ENCODE assay signal across 1 cellular context in genomic region chr6:25332671-25333071, GRCh38.
TF ChIP-seq lines count a peak whose summit lies in the region.

No MANE protein-coding gene starts in this region.

TF ChIP-seq in GM12878, 131 proteins besides CTCF, POLR2A, EP300 and RAD21:
- TF ChIP-seq FOS (IDR thresholded peaks at IDR 0.05; ENCODE audit: borderline replicate concordance, extremely low read depth, insufficient read length) (no peak), ATF2 (IDR thresholded peaks at IDR 0.05; ENCODE audit: low read length) (no peak), POU2F2 (IDR thresholded peaks at IDR 0.05; ENCODE audit: borderline replicate concordance, low read depth, low read length) (peak; percentile 78; the same call in 1 of the 3 replicates), SREBF2 (IDR thresholded peaks at IDR 0.05; ENCODE audit: low read length) (no peak), MTA2 (IDR thresholded peaks at IDR 0.05; ENCODE audit: low read depth) (peak; percentile 67), HDGF (IDR thresholded peaks at IDR 0.05) (0 out of 2 replicates have a peak, but pooled peaks have one; percentile 36), CEBPB (IDR thresholded peaks at IDR 0.05; ENCODE audit: borderline replicate concordance in 1 of 2, low read depth in 2 of 2, low read length in 2 of 2) (no peak), PAX5 (IDR thresholded peaks at IDR 0.05; ENCODE audit: borderline replicate concordance, low read depth, low read length) (no peak), BHLHE40 (IDR thresholded peaks at IDR 0.05; ENCODE audit: borderline replicate concordance in 1 of 2, low read depth in 2 of 2, low read length in 1 of 2) (peak; percentile 21 to 22; a peak in 1 of 4 replicates), GATAD2B (conservative IDR thresholded peaks at IDR 0.05; ENCODE audit: low read depth) (0 out of 2 replicates have a peak, but pooled peaks have one; percentile 42), NR2F1 (conservative IDR thresholded peaks at IDR 0.05) (peak; percentile 51; the same call in 1 of the 2 replicates), SIN3A (IDR thresholded peaks at IDR 0.05; ENCODE audit: low read depth, low read length) (no peak), BACH1 (IDR thresholded peaks at IDR 0.05; ENCODE audit: borderline replicate concordance) (no peak; the same call in 1 of the 2 replicates), STAT3 (IDR thresholded peaks at IDR 0.05; ENCODE audit: low read depth, low read length) (no peak), RELB (IDR thresholded peaks at IDR 0.05; ENCODE audit: low read depth) (peak; percentile 83; the same call in 1 of the 2 replicates), SPI1 (IDR thresholded peaks at IDR 0.05; ENCODE audit: borderline replicate concordance, insufficient read depth, low read depth, low read length) (0 out of 2 replicates have a peak, but pooled peaks have one; percentile 3), IKZF2 (IDR thresholded peaks at IDR 0.05) (peak; percentile 91 to 95), NBN (IDR thresholded peaks at IDR 0.05) (peak; percentile 91; the same call in 1 of the 2 replicates), ZZZ3 (IDR thresholded peaks at IDR 0.05; ENCODE audit: control insufficient read depth, insufficient read length, low read depth) (no peak), MEF2B (IDR thresholded peaks at IDR 0.05; ENCODE audit: partially characterized antibody, poor library complexity, severe bottlenecking) (peak; percentile 17), CUX1 (IDR thresholded peaks at IDR 0.05; ENCODE audit: insufficient replicate concordance, low read depth, low read length) (no peak), CEBPZ (IDR thresholded peaks at IDR 0.05; ENCODE audit: low read depth, low read length) (no peak), FOXK2 (IDR thresholded peaks at IDR 0.05) (peak; percentile 65; the same call in 1 of the 2 replicates), ATF7 (IDR thresholded peaks at IDR 0.05; ENCODE audit: low read depth) (peak; percentile 56), RAD51 (IDR thresholded peaks at IDR 0.05) (peak; percentile 78), SMAD5 (IDR thresholded peaks at IDR 0.05; ENCODE audit: low read depth) (no peak), PAX8 (IDR thresholded peaks at IDR 0.05) (no peak), IKZF1 (conservative IDR thresholded peaks at IDR 0.05) (peak; percentile 69)
- TF ChIP-seq, protein P1, sequence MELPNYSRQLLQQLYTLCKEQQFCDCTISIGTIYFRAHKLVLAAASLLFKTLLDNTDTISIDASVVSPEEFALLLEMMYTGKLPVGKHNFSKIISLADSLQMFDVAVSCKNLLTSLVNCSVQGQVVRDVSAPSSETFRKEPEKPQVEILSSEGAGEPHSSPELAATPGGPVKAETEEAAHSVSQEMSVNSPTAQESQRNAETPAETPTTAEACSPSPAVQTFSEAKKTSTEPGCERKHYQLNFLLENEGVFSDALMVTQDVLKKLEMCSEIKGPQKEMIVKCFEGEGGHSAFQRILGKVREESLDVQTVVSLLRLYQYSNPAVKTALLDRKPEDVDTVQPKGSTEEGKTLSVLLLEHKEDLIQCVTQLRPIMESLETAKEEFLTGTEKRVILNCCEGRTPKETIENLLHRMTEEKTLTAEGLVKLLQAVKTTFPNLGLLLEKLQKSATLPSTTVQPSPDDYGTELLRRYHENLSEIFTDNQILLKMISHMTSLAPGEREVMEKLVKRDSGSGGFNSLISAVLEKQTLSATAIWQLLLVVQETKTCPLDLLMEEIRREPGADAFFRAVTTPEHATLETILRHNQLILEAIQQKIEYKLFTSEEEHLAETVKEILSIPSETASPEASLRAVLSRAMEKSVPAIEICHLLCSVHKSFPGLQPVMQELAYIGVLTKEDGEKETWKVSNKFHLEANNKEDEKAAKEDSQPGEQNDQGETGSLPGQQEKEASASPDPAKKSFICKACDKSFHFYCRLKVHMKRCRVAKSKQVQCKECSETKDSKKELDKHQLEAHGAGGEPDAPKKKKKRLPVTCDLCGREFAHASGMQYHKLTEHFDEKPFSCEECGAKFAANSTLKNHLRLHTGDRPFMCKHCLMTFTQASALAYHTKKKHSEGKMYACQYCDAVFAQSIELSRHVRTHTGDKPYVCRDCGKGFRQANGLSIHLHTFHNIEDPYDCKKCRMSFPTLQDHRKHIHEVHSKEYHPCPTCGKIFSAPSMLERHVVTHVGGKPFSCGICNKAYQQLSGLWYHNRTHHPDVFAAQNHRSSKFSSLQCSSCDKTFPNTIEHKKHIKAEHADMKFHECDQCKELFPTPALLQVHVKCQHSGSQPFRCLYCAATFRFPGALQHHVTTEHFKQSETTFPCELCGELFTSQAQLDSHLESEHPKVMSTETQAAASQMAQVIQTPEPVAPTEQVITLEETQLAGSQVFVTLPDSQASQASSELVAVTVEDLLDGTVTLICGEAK (IDR thresholded peaks at IDR 0.05; ENCODE audit: borderline replicate concordance): no peak
- TF ChIP-seq, protein P2, sequence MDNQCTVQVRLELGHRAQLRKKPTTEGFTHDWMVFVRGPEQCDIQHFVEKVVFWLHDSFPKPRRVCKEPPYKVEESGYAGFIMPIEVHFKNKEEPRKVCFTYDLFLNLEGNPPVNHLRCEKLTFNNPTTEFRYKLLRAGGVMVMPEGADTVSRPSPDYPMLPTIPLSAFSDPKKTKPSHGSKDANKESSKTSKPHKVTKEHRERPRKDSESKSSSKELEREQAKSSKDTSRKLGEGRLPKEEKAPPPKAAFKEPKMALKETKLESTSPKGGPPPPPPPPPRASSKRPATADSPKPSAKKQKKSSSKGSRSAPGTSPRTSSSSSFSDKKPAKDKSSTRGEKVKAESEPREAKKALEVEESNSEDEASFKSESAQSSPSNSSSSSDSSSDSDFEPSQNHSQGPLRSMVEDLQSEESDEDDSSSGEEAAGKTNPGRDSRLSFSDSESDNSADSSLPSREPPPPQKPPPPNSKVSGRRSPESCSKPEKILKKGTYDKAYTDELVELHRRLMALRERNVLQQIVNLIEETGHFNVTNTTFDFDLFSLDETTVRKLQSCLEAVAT (IDR thresholded peaks at IDR 0.05): peak; percentile 68; the same call in 1 of the 2 replicates
- TF ChIP-seq, protein P3, sequence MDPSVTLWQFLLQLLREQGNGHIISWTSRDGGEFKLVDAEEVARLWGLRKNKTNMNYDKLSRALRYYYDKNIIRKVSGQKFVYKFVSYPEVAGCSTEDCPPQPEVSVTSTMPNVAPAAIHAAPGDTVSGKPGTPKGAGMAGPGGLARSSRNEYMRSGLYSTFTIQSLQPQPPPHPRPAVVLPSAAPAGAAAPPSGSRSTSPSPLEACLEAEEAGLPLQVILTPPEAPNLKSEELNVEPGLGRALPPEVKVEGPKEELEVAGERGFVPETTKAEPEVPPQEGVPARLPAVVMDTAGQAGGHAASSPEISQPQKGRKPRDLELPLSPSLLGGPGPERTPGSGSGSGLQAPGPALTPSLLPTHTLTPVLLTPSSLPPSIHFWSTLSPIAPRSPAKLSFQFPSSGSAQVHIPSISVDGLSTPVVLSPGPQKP (IDR thresholded peaks at IDR 0.05; ENCODE audit: low read depth, low read length): no peak
- TF ChIP-seq, protein P4, sequence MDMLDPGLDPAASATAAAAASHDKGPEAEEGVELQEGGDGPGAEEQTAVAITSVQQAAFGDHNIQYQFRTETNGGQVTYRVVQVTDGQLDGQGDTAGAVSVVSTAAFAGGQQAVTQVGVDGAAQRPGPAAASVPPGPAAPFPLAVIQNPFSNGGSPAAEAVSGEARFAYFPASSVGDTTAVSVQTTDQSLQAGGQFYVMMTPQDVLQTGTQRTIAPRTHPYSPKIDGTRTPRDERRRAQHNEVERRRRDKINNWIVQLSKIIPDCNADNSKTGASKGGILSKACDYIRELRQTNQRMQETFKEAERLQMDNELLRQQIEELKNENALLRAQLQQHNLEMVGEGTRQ (IDR thresholded peaks at IDR 0.05; ENCODE audit: borderline replicate concordance, low read depth, low read length): no peak
